Comparison of ENCODE assay signal across 1 cellular context in genomic region chr7:51446785-51447184, GRCh38.
TF ChIP-seq lines count a peak whose summit lies in the region.

No MANE protein-coding gene starts in this region.

TF ChIP-seq in GM23338, 12 proteins besides CTCF, POLR2A, EP300 and RAD21:
- TF ChIP-seq, protein P1, sequence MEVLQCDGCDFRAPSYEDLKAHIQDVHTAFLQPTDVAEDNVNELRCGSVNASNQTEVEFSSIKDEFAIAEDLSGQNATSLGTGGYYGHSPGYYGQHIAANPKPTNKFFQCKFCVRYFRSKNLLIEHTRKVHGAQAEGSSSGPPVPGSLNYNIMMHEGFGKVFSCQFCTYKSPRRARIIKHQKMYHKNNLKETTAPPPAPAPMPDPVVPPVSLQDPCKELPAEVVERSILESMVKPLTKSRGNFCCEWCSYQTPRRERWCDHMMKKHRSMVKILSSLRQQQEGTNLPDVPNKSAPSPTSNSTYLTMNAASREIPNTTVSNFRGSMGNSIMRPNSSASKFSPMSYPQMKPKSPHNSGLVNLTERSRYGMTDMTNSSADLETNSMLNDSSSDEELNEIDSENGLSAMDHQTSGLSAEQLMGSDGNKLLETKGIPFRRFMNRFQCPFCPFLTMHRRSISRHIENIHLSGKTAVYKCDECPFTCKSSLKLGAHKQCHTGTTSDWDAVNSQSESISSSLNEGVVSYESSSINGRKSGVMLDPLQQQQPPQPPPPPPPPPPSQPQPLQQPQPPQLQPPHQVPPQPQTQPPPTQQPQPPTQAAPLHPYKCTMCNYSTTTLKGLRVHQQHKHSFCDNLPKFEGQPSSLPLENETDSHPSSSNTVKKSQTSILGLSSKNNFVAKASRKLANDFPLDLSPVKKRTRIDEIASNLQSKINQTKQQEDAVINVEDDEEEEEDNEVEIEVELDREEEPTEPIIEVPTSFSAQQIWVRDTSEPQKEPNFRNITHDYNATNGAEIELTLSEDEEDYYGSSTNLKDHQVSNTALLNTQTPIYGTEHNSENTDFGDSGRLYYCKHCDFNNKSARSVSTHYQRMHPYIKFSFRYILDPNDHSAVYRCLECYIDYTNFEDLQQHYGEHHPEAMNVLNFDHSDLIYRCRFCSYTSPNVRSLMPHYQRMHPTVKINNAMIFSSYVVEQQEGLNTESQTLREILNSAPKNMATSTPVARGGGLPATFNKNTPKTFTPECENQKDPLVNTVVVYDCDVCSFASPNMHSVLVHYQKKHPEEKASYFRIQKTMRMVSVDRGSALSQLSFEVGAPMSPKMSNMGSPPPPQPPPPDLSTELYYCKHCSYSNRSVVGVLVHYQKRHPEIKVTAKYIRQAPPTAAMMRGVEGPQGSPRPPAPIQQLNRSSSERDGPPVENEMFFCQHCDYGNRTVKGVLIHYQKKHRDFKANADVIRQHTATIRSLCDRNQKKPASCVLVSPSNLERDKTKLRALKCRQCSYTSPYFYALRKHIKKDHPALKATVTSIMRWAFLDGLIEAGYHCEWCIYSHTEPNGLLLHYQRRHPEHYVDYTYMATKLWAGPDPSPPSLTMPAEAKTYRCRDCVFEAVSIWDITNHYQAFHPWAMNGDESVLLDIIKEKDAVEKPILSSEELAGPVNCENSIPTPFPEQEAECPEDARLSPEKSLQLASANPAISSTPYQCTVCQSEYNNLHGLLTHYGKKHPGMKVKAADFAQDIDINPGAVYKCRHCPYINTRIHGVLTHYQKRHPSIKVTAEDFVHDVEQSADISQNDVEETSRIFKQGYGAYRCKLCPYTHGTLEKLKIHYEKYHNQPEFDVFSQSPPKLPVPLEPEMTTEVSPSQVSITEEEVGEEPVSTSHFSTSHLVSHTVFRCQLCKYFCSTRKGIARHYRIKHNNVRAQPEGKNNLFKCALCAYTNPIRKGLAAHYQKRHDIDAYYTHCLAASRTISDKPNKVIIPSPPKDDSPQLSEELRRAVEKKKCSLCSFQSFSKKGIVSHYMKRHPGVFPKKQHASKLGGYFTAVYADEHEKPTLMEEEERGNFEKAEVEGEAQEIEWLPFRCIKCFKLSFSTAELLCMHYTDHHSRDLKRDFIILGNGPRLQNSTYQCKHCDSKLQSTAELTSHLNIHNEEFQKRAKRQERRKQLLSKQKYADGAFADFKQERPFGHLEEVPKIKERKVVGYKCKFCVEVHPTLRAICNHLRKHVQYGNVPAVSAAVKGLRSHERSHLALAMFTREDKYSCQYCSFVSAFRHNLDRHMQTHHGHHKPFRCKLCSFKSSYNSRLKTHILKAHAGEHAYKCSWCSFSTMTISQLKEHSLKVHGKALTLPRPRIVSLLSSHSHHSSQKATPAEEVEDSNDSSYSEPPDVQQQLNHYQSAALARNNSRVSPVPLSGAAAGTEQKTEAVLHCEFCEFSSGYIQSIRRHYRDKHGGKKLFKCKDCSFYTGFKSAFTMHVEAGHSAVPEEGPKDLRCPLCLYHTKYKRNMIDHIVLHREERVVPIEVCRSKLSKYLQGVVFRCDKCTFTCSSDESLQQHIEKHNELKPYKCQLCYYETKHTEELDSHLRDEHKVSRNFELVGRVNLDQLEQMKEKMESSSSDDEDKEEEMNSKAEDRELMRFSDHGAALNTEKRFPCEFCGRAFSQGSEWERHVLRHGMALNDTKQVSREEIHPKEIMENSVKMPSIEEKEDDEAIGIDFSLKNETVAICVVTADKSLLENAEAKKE (CRISPR knock-in tag; IDR thresholded peaks at IDR 0.05), result no peak
- TF ChIP-seq, protein P2, sequence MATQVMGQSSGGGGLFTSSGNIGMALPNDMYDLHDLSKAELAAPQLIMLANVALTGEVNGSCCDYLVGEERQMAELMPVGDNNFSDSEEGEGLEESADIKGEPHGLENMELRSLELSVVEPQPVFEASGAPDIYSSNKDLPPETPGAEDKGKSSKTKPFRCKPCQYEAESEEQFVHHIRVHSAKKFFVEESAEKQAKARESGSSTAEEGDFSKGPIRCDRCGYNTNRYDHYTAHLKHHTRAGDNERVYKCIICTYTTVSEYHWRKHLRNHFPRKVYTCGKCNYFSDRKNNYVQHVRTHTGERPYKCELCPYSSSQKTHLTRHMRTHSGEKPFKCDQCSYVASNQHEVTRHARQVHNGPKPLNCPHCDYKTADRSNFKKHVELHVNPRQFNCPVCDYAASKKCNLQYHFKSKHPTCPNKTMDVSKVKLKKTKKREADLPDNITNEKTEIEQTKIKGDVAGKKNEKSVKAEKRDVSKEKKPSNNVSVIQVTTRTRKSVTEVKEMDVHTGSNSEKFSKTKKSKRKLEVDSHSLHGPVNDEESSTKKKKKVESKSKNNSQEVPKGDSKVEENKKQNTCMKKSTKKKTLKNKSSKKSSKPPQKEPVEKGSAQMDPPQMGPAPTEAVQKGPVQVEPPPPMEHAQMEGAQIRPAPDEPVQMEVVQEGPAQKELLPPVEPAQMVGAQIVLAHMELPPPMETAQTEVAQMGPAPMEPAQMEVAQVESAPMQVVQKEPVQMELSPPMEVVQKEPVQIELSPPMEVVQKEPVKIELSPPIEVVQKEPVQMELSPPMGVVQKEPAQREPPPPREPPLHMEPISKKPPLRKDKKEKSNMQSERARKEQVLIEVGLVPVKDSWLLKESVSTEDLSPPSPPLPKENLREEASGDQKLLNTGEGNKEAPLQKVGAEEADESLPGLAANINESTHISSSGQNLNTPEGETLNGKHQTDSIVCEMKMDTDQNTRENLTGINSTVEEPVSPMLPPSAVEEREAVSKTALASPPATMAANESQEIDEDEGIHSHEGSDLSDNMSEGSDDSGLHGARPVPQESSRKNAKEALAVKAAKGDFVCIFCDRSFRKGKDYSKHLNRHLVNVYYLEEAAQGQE (IDR thresholded peaks at IDR 0.05; ENCODE audit: unreplicated experiment), result no peak
- TF ChIP-seq NANOG (IDR thresholded peaks at IDR 0.05; ENCODE audit: borderline replicate concordance), result no peak
